8 cellular contexts compared by ENCODE assay signal in genomic region chr4:153257151-153257620, GRCh38. TPM values are rescaled to one million over a fixed set of nuclear protein-coding genes. Genes with fewer than 3 reads are reported as not detected.
DNase-seq lines count a peak whose midpoint lies in the region; ATAC-seq and TF ChIP-seq lines count a peak whose summit lies in the region.

No MANE protein-coding gene starts in this region.

- TF ChIP-seq POLR2A in testis (IDR thresholded peaks at IDR 0.05) = no peak

- H3K9me3 Mint-ChIP-seq in CD4-positive, CD25-positive, alpha-beta regulatory T cell = peaks cover 0 to 8% (median 0%) of the 10 kb centered on the region in 7 donors
- peaks cover 2% of the 10 kb centered on the region for H3K9me3 Mint-ChIP-seq in progenitor cell of endocrine pancreas (ENCODE audit: low read depth)
- H3K9me3 Mint-ChIP-seq in CD8-positive, alpha-beta memory T cell = peaks cover 0 to 8% (median 7%) of the 10 kb centered on the region in 5 donors

- H3K36me3 ChIP-seq in CD4-positive, CD25-positive, alpha-beta regulatory T cell (ENCODE audit: control insufficient read depth, insufficient read depth, low read length) = no peaks in the 10 kb centered on the region
- no peaks in the 10 kb centered on the region for H3K36me3 ChIP-seq in testis (ENCODE audit: low read depth, missing control alignments)
- H3K36me3 ChIP-seq in CD8-positive, alpha-beta memory T cell (ENCODE audit: insufficient read depth, low read length) = no peaks in the 10 kb centered on the region

- H3K4me3 ChIP-seq in CD4-positive, CD25-positive, alpha-beta regulatory T cell (ENCODE audit: low read depth, low read length) = peak overlapping the region; percentile 38
- H3K4me3 ChIP-seq in cardiac fibroblast (replicated peaks in 1 of 2; ENCODE audit: low read depth in 2 of 2, low read length in 2 of 2) = no peak overlapping the region
- peak overlapping the region in 1 of 2 donors; percentile 14 for H3K4me3 ChIP-seq in testis
- H3K4me3 ChIP-seq in CD8-positive, alpha-beta memory T cell (ENCODE audit: low read length) = no peak overlapping the region

- no peak overlapping the region for H3K27ac ChIP-seq in CD4-positive, CD25-positive, alpha-beta regulatory T cell (ENCODE audit: insufficient read depth, low read length, poor library complexity, severe bottlenecking)
- H3K27ac ChIP-seq in testis = no peak overlapping the region
- no peak overlapping the region for H3K27ac ChIP-seq in CD8-positive, alpha-beta memory T cell (ENCODE audit: low read depth, low read length)

- CTCF ChIA-PET in CD8-positive, alpha-beta memory T cell (lab: Charles Lee) = no interaction called here

- TF ChIP-seq CTCF in cardiac fibroblast (IDR thresholded peaks at IDR 0.05; ENCODE audit: low read depth, low read length) (no peak), testis (IDR thresholded peaks at IDR 0.05) (no peak), progenitor cell of endocrine pancreas (IDR thresholded peaks at IDR 0.05; ENCODE audit: unreplicated experiment) (no peak)

- H3K27me3 ChIP-seq in CD4-positive, CD25-positive, alpha-beta regulatory T cell (ENCODE audit: control insufficient read depth, insufficient read depth, low read length) = peaks cover 22% of the 10 kb centered on the region
- H3K27me3 ChIP-seq in testis = no peaks in the 10 kb centered on the region
- H3K27me3 ChIP-seq in CD8-positive, alpha-beta memory T cell (ENCODE audit: insufficient read depth, low read length, poor library complexity, severe bottlenecking) = peaks cover 11% of the 10 kb centered on the region

- 29 to 34% methylated on average over 11 of the region's 11 CpGs for WGBS in testis, 2 donors

- H3K36me3 Mint-ChIP-seq in CD4-positive, CD25-positive, alpha-beta regulatory T cell = no peaks in the 10 kb centered on the region
- H3K36me3 Mint-ChIP-seq in progenitor cell of endocrine pancreas (ENCODE audit: insufficient read depth) = peaks cover 8% of the 10 kb centered on the region
- peaks cover 0 to 8% (median 1%) of the 10 kb centered on the region in 3 donors for H3K36me3 Mint-ChIP-seq in CD8-positive, alpha-beta memory T cell

- no peaks in the 10 kb centered on the region for H3K4me1 ChIP-seq in CD4-positive, CD25-positive, alpha-beta regulatory T cell (ENCODE audit: control insufficient read depth, insufficient read depth, low read length, poor library complexity, severe bottlenecking)
- peaks cover 7% of the 10 kb centered on the region for H3K4me1 ChIP-seq in testis
- no peaks in the 10 kb centered on the region for H3K4me1 ChIP-seq in CD8-positive, alpha-beta memory T cell (ENCODE audit: insufficient read depth, low read length)

- peaks cover 6 to 8% of the 10 kb centered on the region in 2 experiments for H3K9me3 ChIP-seq in CD4-positive, CD25-positive, alpha-beta regulatory T cell (ENCODE audit: control insufficient read depth in 2 of 2, low read length in 2 of 2)
- no peaks in the 10 kb centered on the region for H3K9me3 ChIP-seq in testis
- H3K9me3 ChIP-seq in CD8-positive, alpha-beta memory T cell (ENCODE audit: low read length) = no peaks in the 10 kb centered on the region

- ATAC-seq in CD4-positive, CD25-positive, alpha-beta regulatory T cell (ENCODE audit: low read depth in 2 of 2) = peak; percentile 56 to 64
- ATAC-seq in GM21515 (IDR thresholded peaks at IDR 0.05; ENCODE audit: unreplicated experiment) = peak; percentile 73

- no peaks in the 10 kb centered on the region for H3K4me1 Mint-ChIP-seq in CD4-positive, CD25-positive, alpha-beta regulatory T cell
- H3K4me1 Mint-ChIP-seq in progenitor cell of endocrine pancreas (ENCODE audit: low read depth) = peaks cover 3% of the 10 kb centered on the region
- no peaks in the 10 kb centered on the region for H3K4me1 Mint-ChIP-seq in CD8-positive, alpha-beta memory T cell

- H3K27ac Mint-ChIP-seq in CD4-positive, CD25-positive, alpha-beta regulatory T cell = no peak overlapping the region
- H3K27ac Mint-ChIP-seq in progenitor cell of endocrine pancreas = no peak overlapping the region
- H3K27ac Mint-ChIP-seq in CD8-positive, alpha-beta memory T cell = no peak overlapping the region

- POLR2A ChIA-PET in CD8-positive, alpha-beta memory T cell (lab: Charles Lee) = no interaction called here

- peak in 1 of 3 donors; percentile 38 for DNase-seq in CD4-positive, CD25-positive, alpha-beta regulatory T cell
- DNase-seq in NCI-H748 treated with DMSO at 0.1 percent for 48 hours (lab: John Stamatoyannopoulos, UW) (peak; percentile 67), cardiac fibroblast (ENCODE audit: low read depth in 2 of 2) (peak; percentile 55 to 59), lung microvascular endothelial cell (ENCODE audit: low read depth in 2 of 2) (peak; percentile 14 to 27), testis (peak; percentile 37), progenitor cell of endocrine pancreas (ENCODE audit: low spot score, unreplicated experiment) (no peak)
- no peak for DNase-seq in CD8-positive, alpha-beta memory T cell

- H3K4me3 Mint-ChIP-seq in CD4-positive, CD25-positive, alpha-beta regulatory T cell = no peak overlapping the region
- no peak overlapping the region for H3K4me3 Mint-ChIP-seq in progenitor cell of endocrine pancreas (ENCODE audit: low read depth)
- no peak overlapping the region for H3K4me3 Mint-ChIP-seq in CD8-positive, alpha-beta memory T cell

- intact Hi-C loops in testis (cut with DNase I; ENCODE audit: low total_unique reads) = no loop called here

- H3K27me3 Mint-ChIP-seq in CD4-positive, CD25-positive, alpha-beta regulatory T cell = peaks cover 17% of the 10 kb centered on the region
- no peaks in the 10 kb centered on the region for H3K27me3 Mint-ChIP-seq in progenitor cell of endocrine pancreas
- peaks cover 17 to 36% of the 10 kb centered on the region in 2 donors for H3K27me3 Mint-ChIP-seq in CD8-positive, alpha-beta memory T cell

RNA-seq across cellular contexts. Expression of gene TRIM2, which starts 52.9 kb away (rescaled TPM):
- 3.8 TPM for total RNA-seq in CD4-positive, CD25-positive, alpha-beta regulatory T cell
- 1 to 10 TPM in 2 of 4 donors, under 1 TPM in 2; 0.56 to 1.1 (median 0.85) TPM for polyA plus RNA-seq in CD4-positive, CD25-positive, alpha-beta regulatory T cell
- total RNA-seq in lung microvascular endothelial cell (6.5 and 15.7 TPM in 2 replicates), testis (10 to 100 TPM; 10.7 to 12.8 TPM), progenitor cell of endocrine pancreas (52.5 and 59.6 TPM in 2 replicates)
- 6.1 TPM for polyA plus RNA-seq in testis (ENCODE audit: insufficient read depth, low read depth, low replicate concordance)
- under 1 TPM; 0.24 to 0.29 TPM for total RNA-seq in CD8-positive, alpha-beta memory T cell
- polyA plus RNA-seq in CD8-positive, alpha-beta memory T cell = 1.5 TPM

Comparison
In these comparisons a context has a peak if more than half of its experiments do, and no peak if none do; other contexts are left out.
1. DNase-seq: peak in NCI-H748 treated with DMSO at 0.1 percent for 48 hours (single experiment), cardiac fibroblast (2 of 2), lung microvascular endothelial cell (2 of 2) and testis (single experiment); none in progenitor cell of endocrine pancreas (single experiment) and CD8-positive, alpha-beta memory T cell (0 of 5).